In the genomic region with DNA sequence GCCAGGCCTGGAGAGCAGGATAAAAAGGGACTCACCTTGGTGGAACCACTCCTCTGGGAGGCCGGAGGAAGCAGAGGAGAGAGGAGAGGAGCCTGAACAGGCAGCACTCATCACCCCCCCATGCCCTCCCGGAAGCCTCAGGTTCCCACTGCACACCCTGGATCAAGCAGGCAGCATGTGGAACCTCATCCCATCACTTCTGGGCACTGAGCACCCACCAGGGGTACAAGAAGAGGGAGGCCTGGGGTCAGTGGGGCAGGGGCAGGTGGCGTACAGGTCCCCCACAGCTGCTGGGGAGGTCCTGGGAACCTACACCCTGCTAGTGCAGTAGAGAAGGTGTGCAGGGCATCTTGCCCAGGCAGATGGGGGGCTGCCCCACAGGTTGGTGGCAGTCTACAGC, we compare ENCODE assay signal across 18 cellular contexts. TPM values are rescaled to one million over a fixed set of nuclear protein-coding genes. Genes with fewer than 3 reads are reported as not detected.
DNase-seq lines count a peak whose midpoint lies in the region; ATAC-seq and TF ChIP-seq lines count a peak whose summit lies in the region.
"Had no signal": no experiment of that assay in that cellular context is flagged by ENCODE, and none has a peak within 500 bp of the region (broad histone marks: within the 10 kb centered on the region; RNA-seq: fewer than 3 reads in every experiment).

No MANE protein-coding gene starts in this region.

- H2AFZ ChIP-seq in neural progenitor cell (replicated peaks) = no peak overlapping the region
- H2AFZ ChIP-seq: GM23338 had no signal

- H3K9ac ChIP-seq in neural progenitor cell = no peak overlapping the region

- H3K9me3 Mint-ChIP-seq in activated T-helper 17 cell treated with anti-CD3 and anti-CD28 coated beads, Interleukin-2, amount 50 U/mL, for 72 hours = no peaks in the 10 kb centered on the region
- H3K9me3 Mint-ChIP-seq in neural progenitor cell = no peaks in the 10 kb centered on the region
- H3K9me3 Mint-ChIP-seq: CD4-positive, alpha-beta T cell; GM23338 had no signal

- no peak for ATAC-seq in activated T-helper 17 cell treated with anti-CD3 and anti-CD28 coated beads, Interleukin-2, amount 50 U/mL, for 72 hours (replicated peaks)
- ATAC-seq in HG03135 (IDR thresholded peaks at IDR 0.05; ENCODE audit: unreplicated experiment) = no peak
- ATAC-seq: GM23338, HCT116 had no signal

- H3K4me3 ChIP-seq in HEK293 (ENCODE audit: low read depth, low read length) (no peak overlapping the region), neural progenitor cell (no peak overlapping the region)
- H3K4me3 ChIP-seq: GM23338 had no signal

- H3K4me1 ChIP-seq in HEK293 (ENCODE audit: control insufficient read depth, insufficient read depth, low read length) (no peaks in the 10 kb centered on the region), neural progenitor cell (peaks cover 10% of the 10 kb centered on the region)
- H3K4me1 ChIP-seq: Caco-2 had no signal

- H3K27ac ChIP-seq in HEK293 (ENCODE audit: extremely low read depth, low read depth, low read length) (no peak overlapping the region), neural progenitor cell (no peak overlapping the region)
- H3K27ac ChIP-seq: C4-2B had no signal

- no peak for TF ChIP-seq CTCF in HEK293 (tag by site-specific recombination; IDR thresholded peaks at IDR 0.05)
- TF ChIP-seq CTCF in neural progenitor cell (IDR thresholded peaks at IDR 0.05) = no peak

- H3K27me3 Mint-ChIP-seq in activated T-helper 17 cell treated with anti-CD3 and anti-CD28 coated beads, Interleukin-2, amount 50 U/mL, for 72 hours = no peaks in the 10 kb centered on the region
- peaks cover 2% of the 10 kb centered on the region for H3K27me3 Mint-ChIP-seq in neural progenitor cell (ENCODE audit: insufficient read depth, low read depth)
- H3K27me3 Mint-ChIP-seq: CD4-positive, alpha-beta T cell had no signal

- peaks cover 26% of the 10 kb centered on the region for H4K20me1 ChIP-seq in neural progenitor cell (ENCODE audit: low read depth)

- H3F3A ChIP-seq in neural progenitor cell (ENCODE audit: low read depth) = peaks cover 3% of the 10 kb centered on the region

- no peak overlapping the region for H3K4me3 Mint-ChIP-seq in activated T-helper 17 cell treated with anti-CD3 and anti-CD28 coated beads, Interleukin-2, amount 50 U/mL, for 72 hours
- H3K4me3 Mint-ChIP-seq in neural progenitor cell = no peak overlapping the region
- H3K4me3 Mint-ChIP-seq: CD4-positive, alpha-beta T cell; GM23338 had no signal

- no peaks in the 10 kb centered on the region for H3K4me1 Mint-ChIP-seq in activated T-helper 17 cell treated with anti-CD3 and anti-CD28 coated beads, Interleukin-2, amount 50 U/mL, for 72 hours
- H3K4me1 Mint-ChIP-seq in neural progenitor cell = peaks cover 23% of the 10 kb centered on the region

- DNase-seq in neural progenitor cell (ENCODE audit: low spot score) (no peak), Kasumi-1 (lab: John Stamatoyannopoulos, UW) (no peak)
- DNase-seq in activated T-cell treated with anti-CD3 and anti-CD28 coated beads, Interleukin-2, amount 50 U/mL, for 48 hours = no peak
- DNase-seq: ACHN; BE2C; Caco-2; CD4-positive, alpha-beta T cell; DMS79; GDM1; H7; IMR-90; KBM-7 had no signal

- CTCF ChIA-PET in HEK293 (lab: Yijun Ruan, JAX) = no interaction called here

- POLR2A ChIA-PET in HEK293 (lab: Yijun Ruan, JAX) = interaction anchor here (1.3 kb wide), 1 partner anchor 9 kb away, joined by 5 read pairs; no protein-coding TSS in a partner anchor

- peak overlapping the region; percentile 40 for H3K27ac Mint-ChIP-seq in activated T-helper 17 cell treated with anti-CD3 and anti-CD28 coated beads, Interleukin-2, amount 50 U/mL, for 72 hours
- H3K27ac Mint-ChIP-seq in neural progenitor cell = peak overlapping the region; percentile 68
- H3K27ac Mint-ChIP-seq: CD4-positive, alpha-beta T cell; GM23338 had no signal

- H3K4me2 ChIP-seq in neural progenitor cell = no peak overlapping the region
- H3K4me2 ChIP-seq: GM23338 had no signal

- H3K9me3 ChIP-seq in HEK293 (ENCODE audit: control insufficient read depth, insufficient read depth, low read depth, low read length) (no peaks in the 10 kb centered on the region), neural progenitor cell (ENCODE audit: low read depth) (no peaks in the 10 kb centered on the region)
- H3K9me3 ChIP-seq: BE2C, Caco-2 had no signal

- H3K27me3 ChIP-seq in neural progenitor cell = no peaks in the 10 kb centered on the region
- H3K27me3 ChIP-seq: BE2C had no signal

- no peaks in the 10 kb centered on the region for H3K36me3 Mint-ChIP-seq in activated T-helper 17 cell treated with anti-CD3 and anti-CD28 coated beads, Interleukin-2, amount 50 U/mL, for 72 hours (ENCODE audit: low read depth)
- peaks cover 10% of the 10 kb centered on the region for H3K36me3 Mint-ChIP-seq in neural progenitor cell

- peaks cover 0 to 75% of the 10 kb centered on the region in 2 experiments; a peak in 1 of 3 replicates for H3K36me3 ChIP-seq in HEK293 (ENCODE audit: control insufficient read depth in 2 of 2, insufficient read depth in 1 of 2, low read length in 2 of 2)
- H3K36me3 ChIP-seq in neural progenitor cell = no peaks in the 10 kb centered on the region

- no peaks in the 10 kb centered on the region for H3K79me2 ChIP-seq in neural progenitor cell (ENCODE audit: low read depth)

TF ChIP-seq in HEK293, 187 proteins besides CTCF, POLR2A, EP300 and RAD21:
- TF ChIP-seq GLIS2 (tag by site-specific recombination; IDR thresholded peaks at IDR 0.05) (0 out of 2 replicates have a peak, but pooled peaks have one; percentile 49), ZBTB21 (tag by site-specific recombination; IDR thresholded peaks at IDR 0.05) (no peak), GLIS1 (tag by site-specific recombination; IDR thresholded peaks at IDR 0.05) (peak; percentile 37; the same call in 1 of the 2 replicates)

RNA-seq across cellular contexts. Expression of gene TXNRD2, which starts 35.1 kb away (rescaled TPM):
- total RNA-seq in activated T-helper 17 cell treated with anti-CD3 and anti-CD28 coated beads, Interleukin-2, amount 50 U/mL, for 72 hours = 10 to 100 TPM; 14.1 to 21.4 TPM
- 0.19 and 3.1 TPM in 2 replicates for total RNA-seq in neural progenitor cell (ENCODE audit: low replicate concordance)

RNA-seq across cellular contexts. Expression of gene COMT, which starts 35.1 kb away (rescaled TPM):
- 100 to 1,000 TPM in 1 of 2 donors, 10 to 100 TPM in 1; 53.4 to 133 TPM for total RNA-seq in activated T-helper 17 cell treated with anti-CD3 and anti-CD28 coated beads, Interleukin-2, amount 50 U/mL, for 72 hours
- 1.1 and 1.3 TPM in 2 replicates for total RNA-seq in neural progenitor cell (ENCODE audit: low replicate concordance)

RNA-seq across cellular contexts. Expression of gene ARVCF, which starts 40.0 kb away (rescaled TPM):
- 1 to 10 TPM; 1.0 to 1.2 TPM for total RNA-seq in activated T-helper 17 cell treated with anti-CD3 and anti-CD28 coated beads, Interleukin-2, amount 50 U/mL, for 72 hours
- 35.4 and 159 TPM in 2 replicates for total RNA-seq in neural progenitor cell (ENCODE audit: low replicate concordance)

RNA-seq across cellular contexts. Expression of gene TANGO2, which starts 44.2 kb away (rescaled TPM):
- total RNA-seq in activated T-helper 17 cell treated with anti-CD3 and anti-CD28 coated beads, Interleukin-2, amount 50 U/mL, for 72 hours = 10 to 100 TPM; 19.3 to 28.2 TPM
- total RNA-seq in neural progenitor cell (ENCODE audit: low replicate concordance) = 9.1 and 10.0 TPM in 2 replicates

Comparison
In these comparisons a context has a peak if more than half of its experiments do, and no peak if none do; other contexts are left out.
1. RNA of gene COMT, which starts 35.1 kb away (total RNA-seq): 53.4 to 133 TPM in activated T-helper 17 cell treated with anti-CD3 and anti-CD28 coated beads, Interleukin-2, amount 50 U/mL, for 72 hours; 1.1 to 1.3 TPM in neural progenitor cell; every median in the first group is over 10 times any median in the second.
2. RNA of gene ARVCF, which starts 40.0 kb away (total RNA-seq): 35.4 to 159 TPM in neural progenitor cell; 1.0 to 1.2 TPM in activated T-helper 17 cell treated with anti-CD3 and anti-CD28 coated beads, Interleukin-2, amount 50 U/mL, for 72 hours; every median in the first group is over 10 times any median in the second.